ENCODE assay signal across 8 cellular contexts in genomic region chr7:22697897-22698645, GRCh38. TPM values are rescaled to one million over a fixed set of nuclear protein-coding genes. Genes with fewer than 3 reads are reported as not detected.
A peak's percentile ranks its signal among the peaks of the same experiment; 100 is the strongest.
DNase-seq lines count a peak whose midpoint lies in the region; ATAC-seq and TF ChIP-seq lines count a peak whose summit lies in the region.
"Had no signal": no experiment of that assay in that cellular context is flagged by ENCODE, and none has a peak within 500 bp of the region (broad histone marks: within the 10 kb centered on the region; RNA-seq: fewer than 3 reads in every experiment).

No MANE protein-coding gene starts in this region.

- H3K27me3 ChIP-seq in right atrium auricular region = no peaks in the 10 kb centered on the region

- no peaks in the 10 kb centered on the region for H3K9me3 ChIP-seq in right atrium auricular region

- no peak overlapping the region for H3K27ac ChIP-seq in right atrium auricular region
- H3K27ac ChIP-seq: VCaP had no signal

- H3K4me1 Mint-ChIP-seq in naive B cell = peaks cover 64 to 81% (median 71%) of the 10 kb centered on the region in 3 donors

- no peak overlapping the region for H3K4me3 ChIP-seq in right atrium auricular region

- ATAC-seq in GM18909 (IDR thresholded peaks at IDR 0.05; ENCODE audit: poor library complexity, unreplicated experiment) = peak; percentile 81
- ATAC-seq in HG02610 (IDR thresholded peaks at IDR 0.05; ENCODE audit: unreplicated experiment) = peak; percentile 81
- ATAC-seq in naive B cell (ENCODE audit: low read depth in 2 of 2) = peak; percentile 89

- peaks cover 0 to 4% of the 10 kb centered on the region in 2 donors for H3K4me1 ChIP-seq in right atrium auricular region

- DNase-seq in MV-4-11 (lab: John Stamatoyannopoulos, UW) = peak; percentile 44
- DNase-seq in naive B cell = peak; percentile 80
- no peak for DNase-seq in UCSD-AML1 (lab: John Stamatoyannopoulos, UW; ENCODE audit: unreplicated experiment)
- DNase-seq in right atrium auricular region (ENCODE audit: low spot score) = no peak
- no peak for DNase-seq in GDM1 (lab: John Stamatoyannopoulos, UW)

- H3K27ac Mint-ChIP-seq in naive B cell = peak overlapping the region; percentile 93 to 100 (median 96)

- peaks cover 7 to 12% of the 10 kb centered on the region in 2 donors for H3K36me3 Mint-ChIP-seq in naive B cell

- TF ChIP-seq CTCF in right atrium auricular region (IDR thresholded peaks at IDR 0.05) = no peak

- peak overlapping the region; percentile 5 to 83 (median 72) for H3K4me3 Mint-ChIP-seq in naive B cell

- no peaks in the 10 kb centered on the region for H3K36me3 ChIP-seq in right atrium auricular region

- no peaks in the 10 kb centered on the region for H3K27me3 Mint-ChIP-seq in naive B cell

- H3K9me3 Mint-ChIP-seq in naive B cell = peaks cover 0 to 9% (median 0%) of the 10 kb centered on the region in 7 donors

RNA-seq across cellular contexts. Expression of gene IL6, which starts 28.9 kb away (rescaled TPM):
- 10 to 100 TPM in 3 of 6 donors, 1 to 10 TPM in 3; 6.1 to 35.9 (median 9.4) TPM for polyA plus RNA-seq in naive B cell (ENCODE audit: low read depth in 6 of 6)
- 10 to 100 TPM in 1 of 2 donors, 1 to 10 TPM in 1; 3.6 to 19.8 TPM for total RNA-seq in right atrium auricular region

Comparison
In these comparisons a context has a peak if more than half of its experiments do, and no peak if none do; other contexts are left out.
1. DNase-seq: peak in MV-4-11 (single experiment) and naive B cell (single experiment); none in UCSD-AML1 (single experiment), right atrium auricular region (single experiment) and GDM1 (single experiment).
2. Peak in every context shown above with its lines, with median percentiles within 50 percentile points of each other: ATAC-seq.